In the genomic region with DNA sequence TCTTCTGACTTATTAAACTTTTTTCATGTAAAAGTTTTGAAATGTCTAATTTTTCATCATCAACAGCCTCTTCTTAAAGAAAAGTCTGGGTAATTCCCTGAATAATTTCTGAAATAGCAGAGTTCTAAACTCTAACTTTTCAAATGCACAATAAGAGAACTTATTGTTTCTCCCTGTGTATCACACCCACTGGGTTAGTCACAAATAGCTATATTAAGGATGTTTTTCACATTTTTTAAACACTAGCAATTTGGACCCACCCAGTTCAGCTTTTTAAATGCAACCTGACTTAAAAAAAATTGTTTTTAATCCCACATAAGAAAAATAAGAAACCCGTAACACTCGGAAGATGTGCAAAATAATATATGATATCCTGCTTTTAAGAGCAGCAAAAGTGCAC, we compare ENCODE assay signal across 28 cellular contexts.
"Had no signal": no experiment of that assay in that cellular context is flagged by ENCODE, and none has a peak within 500 bp of the region (broad histone marks: within the 10 kb centered on the region; RNA-seq: fewer than 3 reads in every experiment).

No MANE protein-coding gene starts in this region.

- H3K9me3 Mint-ChIP-seq: naive thymus-derived CD8-positive, alpha-beta T cell; nephron progenitor cell had no signal

- H3K4me1 ChIP-seq: esophagus muscularis mucosa, psoas muscle, sigmoid colon, testis, upper lobe of left lung had no signal

- H3K27ac Mint-ChIP-seq: memory B cell; naive thymus-derived CD8-positive, alpha-beta T cell; nephron progenitor cell had no signal

- H3K27me3 ChIP-seq: esophagus muscularis mucosa, ovary, sigmoid colon, stomach, testis, tibial artery, upper lobe of left lung had no signal

- H3K4me3 Mint-ChIP-seq: memory B cell; naive thymus-derived CD8-positive, alpha-beta T cell; nephron progenitor cell had no signal

- ATAC-seq: naive thymus-derived CD8-positive, alpha-beta T cell; psoas muscle; right cardiac atrium had no signal

- H3K36me3 ChIP-seq: esophagus muscularis mucosa, ovary, sigmoid colon, stomach, tibial artery, upper lobe of left lung had no signal

- H3K9me3 ChIP-seq: esophagus muscularis mucosa, ovary, psoas muscle, sigmoid colon, stomach, testis, tibial artery, upper lobe of left lung had no signal

- DNase-seq: dermis blood vessel endothelial cell; effector memory CD4-positive, alpha-beta T cell; head of caudate nucleus; hippocampal formation; islet precursor cell; kidney glomerular epithelial cell; midbrain; naive thymus-derived CD8-positive, alpha-beta T cell; nephron progenitor cell; nucleus accumbens; ovary; posterior cingulate gyrus; psoas muscle; right cardiac atrium; sigmoid colon; small intestine; stimulated activated CD4-positive, alpha-beta T cell treated with anti-CD3 and anti-CD28 coated beads, Interleukin-15, amount 100 ng/mL, for 24 hours; stimulated activated CD4-positive, alpha-beta T cell treated with anti-CD3 and anti-CD28 coated beads, Interleukin-2, amount 100 ng/mL, for 48 hours; stimulated activated CD8-positive, alpha-beta memory T cell treated with anti-CD3 and anti-CD28 coated beads, Interleukin-4, amount 100 ng/mL, for 48 hours; stimulated activated naive CD4-positive, alpha-beta T cell treated with Interleukin-2 at 50 U/mL for 16 hours; stomach; testis; tibial artery; upper lobe of left lung had no signal

- H3K4me1 Mint-ChIP-seq: nephron progenitor cell had no signal

- H3K27ac ChIP-seq: ovary, psoas muscle, sigmoid colon, stomach, testis, tibial artery, upper lobe of left lung had no signal

- H3K27me3 Mint-ChIP-seq: naive thymus-derived CD8-positive, alpha-beta T cell had no signal

- H3K36me3 Mint-ChIP-seq: memory B cell; naive thymus-derived CD8-positive, alpha-beta T cell had no signal

- H3K4me3 ChIP-seq: coronary artery, esophagus muscularis mucosa, lung, ovary, psoas muscle, sigmoid colon, stomach, testis, tibial artery, upper lobe of left lung had no signal
